In the genomic region with DNA sequence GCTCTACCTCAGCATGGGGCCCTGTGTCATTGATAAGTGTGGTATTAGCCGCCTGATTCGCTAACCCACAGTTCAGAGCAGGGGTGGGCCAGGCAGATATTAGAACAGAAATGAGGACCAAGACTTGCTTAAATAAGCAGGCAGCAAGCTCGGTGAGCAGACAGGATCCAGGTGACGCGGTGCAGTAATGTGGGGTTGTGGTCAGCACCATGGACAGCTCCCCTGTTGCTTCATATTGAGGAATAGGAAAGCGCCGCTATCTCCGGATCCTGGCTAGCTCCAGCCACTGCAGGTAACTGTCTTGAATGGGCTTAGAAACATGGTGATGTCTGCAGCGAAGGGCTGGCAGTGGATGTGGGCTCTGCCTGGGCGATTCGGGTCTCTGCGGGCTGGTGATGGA, we compare ENCODE assay signal across 9 cellular contexts. TPM values are rescaled to one million over a fixed set of nuclear protein-coding genes. Genes with fewer than 3 reads are reported as not detected.
DNase-seq lines count a peak whose midpoint lies in the region; ATAC-seq and TF ChIP-seq lines count a peak whose summit lies in the region.
"Had no signal": no experiment of that assay in that cellular context is flagged by ENCODE, and none has a peak within 500 bp of the region (broad histone marks: within the 10 kb centered on the region; RNA-seq: fewer than 3 reads in every experiment).

No MANE protein-coding gene starts in this region.

- no peak overlapping the region for H3K9ac ChIP-seq in DND-41 (ENCODE audit: low read depth, low read length)

- H3K36me3 ChIP-seq in DND-41 (ENCODE audit: insufficient read depth, low read length) (no peaks in the 10 kb centered on the region), MG63 (no peaks in the 10 kb centered on the region), ascending aorta (no peaks in the 10 kb centered on the region)

- H3K9me3 ChIP-seq in DND-41 (ENCODE audit: insufficient read depth, low read length, severe bottlenecking) (no peaks in the 10 kb centered on the region), MG63 (no peaks in the 10 kb centered on the region), ascending aorta (no peaks in the 10 kb centered on the region)

- no peak overlapping the region for H3K27ac Mint-ChIP-seq in activated T-cell treated with anti-CD3 and anti-CD28 coated beads, Interleukin-2, amount 50 U/mL, for 72 hours

- TF ChIP-seq CTCF in DND-41 (IDR thresholded peaks at IDR 0.05; ENCODE audit: borderline replicate concordance, extremely low read depth, low read length, poor library complexity, severe bottlenecking): no peak
- no peak for TF ChIP-seq CTCF in ascending aorta (IDR thresholded peaks at IDR 0.05)

- no peaks in the 10 kb centered on the region for H4K20me1 ChIP-seq in DND-41 (ENCODE audit: insufficient read depth, low read length)

- H3K4me1 ChIP-seq in DND-41 (ENCODE audit: insufficient read depth, low read length): no peaks in the 10 kb centered on the region
- H3K4me1 ChIP-seq in ascending aorta: no peaks in the 10 kb centered on the region

- no peaks in the 10 kb centered on the region for H3K27me3 Mint-ChIP-seq in activated T-cell treated with anti-CD3 and anti-CD28 coated beads, Interleukin-2, amount 50 U/mL, for 72 hours (ENCODE audit: low read depth)

- no peaks in the 10 kb centered on the region for H3K4me1 Mint-ChIP-seq in activated T-cell treated with anti-CD3 and anti-CD28 coated beads, Interleukin-2, amount 50 U/mL, for 72 hours (ENCODE audit: low read depth)
- H3K4me1 Mint-ChIP-seq: central memory CD8-positive, alpha-beta T cell had no signal

- H3K79me2 ChIP-seq in DND-41 (ENCODE audit: insufficient read depth, low read length): no peaks in the 10 kb centered on the region

- no peak overlapping the region for H3K4me2 ChIP-seq in DND-41 (ENCODE audit: insufficient read depth, low read length)

- DNase-seq in DND-41 (peak; percentile 70), MG63 (peak; percentile 41), left cardiac atrium (peak; percentile 70), ascending aorta (ENCODE audit: low spot score in 2 of 2) (no peak)
- peak; percentile 39 to 43 for DNase-seq in activated T-cell treated with anti-CD3 and anti-CD28 coated beads, Interleukin-2, amount 50 U/mL, for 72 hours
- peak; percentile 28 for DNase-seq in stimulated activated CD4-positive, alpha-beta T cell treated with anti-CD3 and anti-CD28 coated beads, Interleukin-12 subunit alpha, Interleukin-12 subunit beta, amount 100 ng/mL, for 4 hours

- no peak overlapping the region for H2AFZ ChIP-seq in DND-41 (ENCODE audit: low read depth, low read length)

- H3K27ac ChIP-seq in DND-41 (ENCODE audit: low read length): no peak overlapping the region
- no peak overlapping the region for H3K27ac ChIP-seq in ascending aorta

- intact Hi-C loops in left cardiac atrium (cut with DNase I): no loop called here
- intact Hi-C loops in ascending aorta (cut with DNase I): no loop called here

- H3K9me3 Mint-ChIP-seq in activated T-cell treated with anti-CD3 and anti-CD28 coated beads, Interleukin-2, amount 50 U/mL, for 72 hours: peaks cover 0 to 1% of the 10 kb centered on the region in 2 donors

- no peak overlapping the region for H3K4me3 ChIP-seq in DND-41 (ENCODE audit: low read depth in 1 of 2, low read length in 2 of 2)
- H3K4me3 ChIP-seq in MG63: no peak overlapping the region
- no peak overlapping the region for H3K4me3 ChIP-seq in ascending aorta

- H3K27me3 ChIP-seq in DND-41 (ENCODE audit: insufficient read depth, low read length, poor library complexity) (no peaks in the 10 kb centered on the region), MG63 (no peaks in the 10 kb centered on the region), ascending aorta (no peaks in the 10 kb centered on the region)

- peaks cover 0 to 2% of the 10 kb centered on the region in 2 donors for H3K36me3 Mint-ChIP-seq in activated T-cell treated with anti-CD3 and anti-CD28 coated beads, Interleukin-2, amount 50 U/mL, for 72 hours (ENCODE audit: insufficient read depth in 2 of 2)

- ATAC-seq in DND-41 (ENCODE audit: insufficient read depth, low read depth): peak; percentile 76
- no peak for ATAC-seq in activated T-cell treated with anti-CD3 and anti-CD28 coated beads, Interleukin-2, amount 50 U/mL, for 72 hours (replicated peaks in 1 of 2)
- ATAC-seq in left cardiac atrium: peak in 1 of 2 donors; percentile 39
- ATAC-seq in GM18909 (IDR thresholded peaks at IDR 0.05; ENCODE audit: poor library complexity, unreplicated experiment): no peak
- ATAC-seq in HG03565 (IDR thresholded peaks at IDR 0.05; ENCODE audit: unreplicated experiment): no peak

- no peak overlapping the region for H3K4me3 Mint-ChIP-seq in activated T-cell treated with anti-CD3 and anti-CD28 coated beads, Interleukin-2, amount 50 U/mL, for 72 hours
- H3K4me3 Mint-ChIP-seq: central memory CD8-positive, alpha-beta T cell had no signal

RNA-seq across cellular contexts. Expression of a gene that starts 51.3 kb away (rescaled TPM):
- total RNA-seq in MG63 (2014; rRNA removed; shearing (Covaris generic); ENCODE audit: low replicate concordance): not detected in 2 replicates
- not detected for total RNA-seq in activated T-cell treated with anti-CD3 and anti-CD28 coated beads, Interleukin-2, amount 50 U/mL, for 72 hours
- total RNA-seq in left cardiac atrium (not detected), ascending aorta (not detected)

Comparison
In these comparisons a context has a peak if more than half of its experiments do, and no peak if none do; other contexts are left out.
1. DNase-seq: peak in DND-41 (single experiment), MG63 (single experiment), activated T-cell treated with anti-CD3 and anti-CD28 coated beads, Interleukin-2, amount 50 U/mL, for 72 hours (2 of 2), left cardiac atrium (single experiment) and stimulated activated CD4-positive, alpha-beta T cell treated with anti-CD3 and anti-CD28 coated beads, Interleukin-12 subunit alpha, Interleukin-12 subunit beta, amount 100 ng/mL, for 4 hours (single experiment); none in ascending aorta (0 of 2).